Comparison of ENCODE assay signal across 1 cellular context in genomic region chr10:114261116-114261515, GRCh38.
TF ChIP-seq lines count a peak whose summit lies in the region.

No MANE protein-coding gene starts in this region.

TF ChIP-seq in IMR-90, 13 proteins besides CTCF, POLR2A, EP300 and RAD21:
- TF ChIP-seq CEBPB (IDR thresholded peaks at IDR 0.05; ENCODE audit: low read depth, low read length) (no peak), SMC3 (IDR thresholded peaks at IDR 0.05; ENCODE audit: low read depth, low read length) (no peak), FOS (IDR thresholded peaks at IDR 0.05; ENCODE audit: low read depth, low read length) (no peak), MAZ (IDR thresholded peaks at IDR 0.05; ENCODE audit: borderline replicate concordance, low read depth, low read length) (no peak), BHLHE40 (IDR thresholded peaks at IDR 0.05; ENCODE audit: low read depth, low read length) (no peak), NFE2L2 (IDR thresholded peaks at IDR 0.05; ENCODE audit: low read depth, low read length) (no peak), MAFK (IDR thresholded peaks at IDR 0.05; ENCODE audit: low read depth, low read length) (no peak), MXI1 (IDR thresholded peaks at IDR 0.05; ENCODE audit: borderline replicate concordance, low read depth, low read length) (no peak), USF2 (IDR thresholded peaks at IDR 0.05; ENCODE audit: low read depth, low read length) (no peak)
